In genomic region chr4:187469627-187470026, GRCh38 we compare ENCODE assay signal across 14 cellular contexts.
DNase-seq lines count a peak whose midpoint lies in the region; ATAC-seq and TF ChIP-seq lines count a peak whose summit lies in the region.
"Had no signal": no experiment of that assay in that cellular context is flagged by ENCODE, and none has a peak within 500 bp of the region (broad histone marks: within the 10 kb centered on the region; RNA-seq: fewer than 3 reads in every experiment).

No MANE protein-coding gene starts in this region.

- intact Hi-C loops in Right ventricle myocardium superior (cut with DNase I) (no loop called here), right cardiac atrium (cut with DNase I) (no loop called here)

- TF ChIP-seq CTCF in OCI-LY1 (IDR thresholded peaks at IDR 0.05; ENCODE audit: low read length) (no peak), upper lobe of left lung (IDR thresholded peaks at IDR 0.05) (no peak)

- DNase-seq in Right ventricle myocardium superior (no peak), right cardiac atrium (no peak), hepatic stellate cell (ENCODE audit: low spot score) (peak; percentile 50), GM19240 (ENCODE audit: insufficient read length, low spot score) (no peak), COR-L47 (lab: John Stamatoyannopoulos, UW) (no peak), upper lobe of left lung (no peak)
- DNase-seq: 8988T; Caco-2; CD8-positive, alpha-beta T cell; GOT3; H9 had no signal

- no peaks in the 10 kb centered on the region for H3K9me2 ChIP-seq in OCI-LY1 (ENCODE audit: low read depth, low read length)

- peak; percentile 15 for ATAC-seq in Right ventricle myocardium superior (ENCODE audit: poor library complexity)
- ATAC-seq in right cardiac atrium = no peak
- no peak for ATAC-seq in activated CD4-positive, CD25-positive, alpha-beta regulatory T cell treated with anti-CD3 and anti-CD28 coated beads, Interleukin-2, amount 50 U/mL, for 24 hours
- no peak for ATAC-seq in upper lobe of left lung (ENCODE audit: low FRiP score in 2 of 2)
- ATAC-seq: CD8-positive, alpha-beta T cell; GM12878 had no signal

- no peak overlapping the region for H3K4me2 ChIP-seq in OCI-LY1 (ENCODE audit: low read length)

- H3F3A ChIP-seq in OCI-LY1 (ENCODE audit: insufficient read depth, low read length) = no peaks in the 10 kb centered on the region

- H3K27me3 ChIP-seq in right cardiac atrium (ENCODE audit: control insufficient read depth, insufficient read depth) = no peaks in the 10 kb centered on the region
- H3K27me3 ChIP-seq in OCI-LY1 (ENCODE audit: insufficient read depth, low read length) = no peaks in the 10 kb centered on the region
- no peaks in the 10 kb centered on the region for H3K27me3 ChIP-seq in upper lobe of left lung

- H3K9me3 ChIP-seq in right cardiac atrium (ENCODE audit: control insufficient read depth, low read length) (no peaks in the 10 kb centered on the region), OCI-LY1 (ENCODE audit: low read length) (no peaks in the 10 kb centered on the region), upper lobe of left lung (no peaks in the 10 kb centered on the region)
- H3K9me3 ChIP-seq: Caco-2 had no signal

- H3K4me1 ChIP-seq in right cardiac atrium (ENCODE audit: control insufficient read depth, insufficient read depth, low read length) (no peaks in the 10 kb centered on the region), OCI-LY1 (ENCODE audit: insufficient read depth, low read length, severe bottlenecking) (peaks cover 3% of the 10 kb centered on the region), upper lobe of left lung (no peaks in the 10 kb centered on the region)
- H3K4me1 ChIP-seq: Caco-2 had no signal

- H4K20me1 ChIP-seq in OCI-LY1 (ENCODE audit: insufficient read depth, low read length) = no peaks in the 10 kb centered on the region

- H3K4me3 ChIP-seq in right cardiac atrium (ENCODE audit: low read length) (no peak overlapping the region), OCI-LY1 (ENCODE audit: low read depth, low read length, poor library complexity, severe bottlenecking) (no peak overlapping the region), upper lobe of left lung (no peak overlapping the region)
- H3K4me3 ChIP-seq: GM12878 had no signal

- 49% methylated on average over 2 of the region's 2 CpGs for WGBS in right cardiac atrium
- WGBS in upper lobe of left lung, 2 donors = 67 to 69% methylated on average over 2 of the region's 2 CpGs

- no peak for TF ChIP-seq POLR2A in upper lobe of left lung (IDR thresholded peaks at IDR 0.05)

- H3K27ac ChIP-seq in right cardiac atrium (ENCODE audit: low read length) (no peak overlapping the region), OCI-LY1 (ENCODE audit: low read depth, low read length, poor library complexity, severe bottlenecking) (no peak overlapping the region), upper lobe of left lung (no peak overlapping the region)

- no peak overlapping the region for H3K9ac ChIP-seq in OCI-LY1 (ENCODE audit: low read length)

- no peaks in the 10 kb centered on the region for H3K79me2 ChIP-seq in OCI-LY1 (ENCODE audit: insufficient read depth, low read length)

- no peak for TF ChIP-seq EP300 in upper lobe of left lung (IDR thresholded peaks at IDR 0.05)

- H2AFZ ChIP-seq in OCI-LY1 (ENCODE audit: low read length) = 0 out of 2 replicates have a peak overlapping the region, but pooled peaks have one; percentile 26

- H3K36me3 ChIP-seq in OCI-LY1 (ENCODE audit: insufficient read depth, low read length) (0 out of 2 replicates have a peak, but pooled peaks cover 3% of the 10 kb centered on the region), upper lobe of left lung (no peaks in the 10 kb centered on the region)
